Comparison of ENCODE assay signal across 10 cellular contexts in the genomic region with DNA sequence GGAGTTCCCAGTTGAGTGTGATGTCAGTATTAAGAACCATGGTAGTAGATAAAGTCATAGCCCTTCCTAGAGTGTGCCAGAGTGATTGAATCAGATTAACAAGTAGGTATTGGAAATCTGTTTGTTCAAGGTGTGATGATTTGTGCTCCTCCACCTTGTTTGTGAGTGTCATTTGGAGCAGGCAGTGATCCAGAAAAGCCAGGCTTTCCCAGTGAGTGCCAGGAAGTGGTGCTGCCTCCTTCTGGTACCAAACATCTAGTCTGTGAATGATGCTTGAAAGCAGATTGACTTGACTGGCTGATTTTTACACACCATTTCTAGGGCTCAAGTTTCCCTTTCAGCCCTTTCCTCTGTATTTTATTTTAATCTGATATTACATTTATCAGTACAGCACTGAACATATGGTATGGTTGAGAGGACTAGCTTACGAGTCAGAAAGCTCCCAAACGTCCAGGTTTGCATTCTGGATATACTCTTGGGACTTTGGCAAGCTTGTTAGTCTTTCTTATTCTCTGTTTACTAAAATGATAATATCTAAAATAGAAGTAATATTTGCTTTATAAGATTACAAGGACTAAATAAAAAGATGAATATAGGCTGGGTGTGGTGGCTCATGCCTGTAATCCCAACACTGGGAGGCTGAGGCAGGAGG.
A peak's percentile ranks its signal among the peaks of the same experiment; 100 is the strongest.
DNase-seq lines count a peak whose midpoint lies in the region; ATAC-seq and TF ChIP-seq lines count a peak whose summit lies in the region.
"Had no signal": no experiment of that assay in that cellular context is flagged by ENCODE, and none has a peak within 500 bp of the region (broad histone marks: within the 10 kb centered on the region; RNA-seq: fewer than 3 reads in every experiment).

No MANE protein-coding gene starts in this region.

- CTCF ChIA-PET in activated CD8-positive, alpha-beta T cell treated with anti-CD3 and anti-CD28 coated beads for 36 hours (lab: Charles Lee) = interaction anchor here (0.9 to 1.5 kb wide), 4 partner anchors 10 to 800 kb away, joined by 3 to 5 read pairs (median 4); no protein-coding TSS in a partner anchor

- H3K4me2 ChIP-seq in hepatocyte = no peak overlapping the region

- no peaks in the 10 kb centered on the region for H3K9me3 ChIP-seq in hepatocyte (ENCODE audit: low read depth)
- H3K9me3 ChIP-seq in colonic mucosa = no peaks in the 10 kb centered on the region

- no peaks in the 10 kb centered on the region for H3K9me2 ChIP-seq in hepatocyte (replicated peaks; ENCODE audit: insufficient read depth)

- intact Hi-C loops in activated CD8-positive, alpha-beta T cell treated with anti-CD3 and anti-CD28 coated beads for 36 hours (cut with micrococcal nuclease) = no loop called here
- intact Hi-C loops in colonic mucosa (cut with DNase I) = no loop called here

- no peaks in the 10 kb centered on the region for H3K9me3 Mint-ChIP-seq in activated CD8-positive, alpha-beta T cell treated with anti-CD3 and anti-CD28 coated beads for 36 hours

- no peaks in the 10 kb centered on the region for H3K4me1 Mint-ChIP-seq in activated CD8-positive, alpha-beta T cell treated with anti-CD3 and anti-CD28 coated beads for 36 hours (ENCODE audit: low read depth)

- H3K27ac ChIP-seq in hepatocyte (no peak overlapping the region), colonic mucosa (no peak overlapping the region)
- H3K27ac ChIP-seq: skin epidermis had no signal

- POLR2A ChIA-PET in activated CD8-positive, alpha-beta T cell treated with anti-CD3 and anti-CD28 coated beads for 36 hours (lab: Charles Lee) = no interaction called here

- H3K27me3 Mint-ChIP-seq in activated CD8-positive, alpha-beta T cell treated with anti-CD3 and anti-CD28 coated beads for 36 hours = no peaks in the 10 kb centered on the region

- DNase-seq in ACHN (peak; percentile 2), hepatocyte (ENCODE audit: low spot score) (no peak), AG08396 (ENCODE audit: low spot score) (no peak), colonic mucosa (no peak)
- DNase-seq in activated CD8-positive, alpha-beta T cell treated with anti-CD3 and anti-CD28 coated beads for 36 hours = no peak
- DNase-seq: activated CD4-positive, alpha-beta T cell treated with anti-CD3 and anti-CD28 coated beads, Interleukin-2, amount 50 U/mL, for 1 hour had no signal

- WGBS in hepatocyte (ENCODE audit: low lambda C conversion rate, missing lambda C conversion rate) = 76% methylated on average over 2 of the region's 2 CpGs

- in situ Hi-C loops in ACHN (cut with HindIII; ENCODE audit: low pct_ligation_motif_present, low pct_unique_long_range_greater_than_20kb, low sequenced_read_pairs) = no loop called here

- H4K20me1 ChIP-seq in hepatocyte (ENCODE audit: insufficient read depth, poor library complexity, severe bottlenecking) = no peaks in the 10 kb centered on the region

- H3K4me3 Mint-ChIP-seq in activated CD8-positive, alpha-beta T cell treated with anti-CD3 and anti-CD28 coated beads for 36 hours = no peak overlapping the region

- H3K4me1 ChIP-seq in hepatocyte (ENCODE audit: insufficient read depth) (no peaks in the 10 kb centered on the region), colonic mucosa (no peaks in the 10 kb centered on the region)

- H3K79me2 ChIP-seq in hepatocyte = no peaks in the 10 kb centered on the region

- H3K36me3 ChIP-seq in hepatocyte (replicated peaks; ENCODE audit: insufficient read depth, low read depth) = no peaks in the 10 kb centered on the region
- H3K36me3 ChIP-seq in colonic mucosa = no peaks in the 10 kb centered on the region

- H3K27ac Mint-ChIP-seq in activated CD8-positive, alpha-beta T cell treated with anti-CD3 and anti-CD28 coated beads for 36 hours = no peak overlapping the region

- H3K4me3 ChIP-seq in hepatocyte (no peak overlapping the region), colonic mucosa (no peak overlapping the region)
- H3K4me3 ChIP-seq: skin epidermis had no signal

- no peak overlapping the region for H3K9ac ChIP-seq in colonic mucosa (ENCODE audit: low read depth in 2 of 2, low read length in 2 of 2)

- H3K27me3 ChIP-seq in hepatocyte = no peaks in the 10 kb centered on the region
- no peaks in the 10 kb centered on the region for H3K27me3 ChIP-seq in colonic mucosa

- peak; percentile 21; the same call in 1 of the 3 replicates for ATAC-seq in SK-N-SH treated with all-trans-retinoic acid at 6 μM for 48 hours
- no peak for ATAC-seq in activated CD8-positive, alpha-beta T cell treated with anti-CD3 and anti-CD28 coated beads for 36 hours
- no peak for ATAC-seq in GM21717 (IDR thresholded peaks at IDR 0.05; ENCODE audit: unreplicated experiment)

- H2AFZ ChIP-seq in hepatocyte = no peak overlapping the region

- H3K36me3 Mint-ChIP-seq in activated CD8-positive, alpha-beta T cell treated with anti-CD3 and anti-CD28 coated beads for 36 hours (ENCODE audit: low read depth) = no peaks in the 10 kb centered on the region

- TF ChIP-seq CTCF in GM12872 (IDR thresholded peaks at IDR 0.05; ENCODE audit: insufficient read depth, low read depth, low read length) = peak; percentile 22; the same call in 1 of the 3 replicates
- peak; percentile 29 for TF ChIP-seq CTCF in hepatocyte (IDR thresholded peaks at IDR 0.05; ENCODE audit: poor library complexity)
- TF ChIP-seq CTCF in activated CD8-positive, alpha-beta T cell treated with anti-CD3 and anti-CD28 coated beads for 36 hours (IDR thresholded peaks at IDR 0.05) = no peak
- TF ChIP-seq CTCF in colonic mucosa (IDR thresholded peaks at IDR 0.05) = no peak

TF ChIP-seq in SK-N-SH treated with all-trans-retinoic acid at 6 μM for 48 hours, 23 proteins besides CTCF, POLR2A, EP300 and RAD21 (continues in another document):
- no peak for TF ChIP-seq CSDC2 (CRISPR knock-in tag; IDR thresholded peaks at IDR 0.05)
- TF ChIP-seq ISL1 (CRISPR knock-in tag; IDR thresholded peaks at IDR 0.05) = no peak
- no peak for TF ChIP-seq OSR1 (CRISPR knock-in tag; IDR thresholded peaks at IDR 0.05)
- TF ChIP-seq, protein P1, sequence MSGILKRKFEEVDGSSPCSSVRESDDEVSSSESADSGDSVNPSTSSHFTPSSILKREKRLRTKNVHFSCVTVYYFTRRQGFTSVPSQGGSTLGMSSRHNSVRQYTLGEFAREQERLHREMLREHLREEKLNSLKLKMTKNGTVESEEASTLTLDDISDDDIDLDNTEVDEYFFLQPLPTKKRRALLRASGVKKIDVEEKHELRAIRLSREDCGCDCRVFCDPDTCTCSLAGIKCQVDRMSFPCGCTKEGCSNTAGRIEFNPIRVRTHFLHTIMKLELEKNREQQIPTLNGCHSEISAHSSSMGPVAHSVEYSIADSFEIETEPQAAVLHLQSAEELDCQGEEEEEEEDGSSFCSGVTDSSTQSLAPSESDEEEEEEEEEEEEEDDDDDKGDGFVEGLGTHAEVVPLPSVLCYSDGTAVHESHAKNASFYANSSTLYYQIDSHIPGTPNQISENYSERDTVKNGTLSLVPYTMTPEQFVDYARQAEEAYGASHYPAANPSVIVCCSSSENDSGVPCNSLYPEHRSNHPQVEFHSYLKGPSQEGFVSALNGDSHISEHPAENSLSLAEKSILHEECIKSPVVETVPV (CRISPR knock-in tag; IDR thresholded peaks at IDR 0.05) = no peak
- TF ChIP-seq GLIS3 (CRISPR knock-in tag; IDR thresholded peaks at IDR 0.05) = no peak
- no peak for TF ChIP-seq POU6F1 (CRISPR knock-in tag; IDR thresholded peaks at IDR 0.05; ENCODE audit: borderline replicate concordance, low read depth)
- no peak for TF ChIP-seq SNAI2 (CRISPR knock-in tag; IDR thresholded peaks at IDR 0.05)
- TF ChIP-seq TOX (CRISPR knock-in tag; IDR thresholded peaks at IDR 0.05; ENCODE audit: borderline replicate concordance) = no peak
- no peak for TF ChIP-seq ESRRG (CRISPR knock-in tag; IDR thresholded peaks at IDR 0.05)
- no peak for TF ChIP-seq PATZ1 (CRISPR knock-in tag; IDR thresholded peaks at IDR 0.05; ENCODE audit: borderline replicate concordance)
- TF ChIP-seq TCF4 (CRISPR knock-in tag; IDR thresholded peaks at IDR 0.05; ENCODE audit: borderline replicate concordance) = no peak
- TF ChIP-seq ZNF70 (CRISPR knock-in tag; IDR thresholded peaks at IDR 0.05) = no peak
- TF ChIP-seq ZNF8 (CRISPR knock-in tag; IDR thresholded peaks at IDR 0.05) = no peak
- TF ChIP-seq ZC3H10 (CRISPR knock-in tag; IDR thresholded peaks at IDR 0.05) = no peak
- no peak for TF ChIP-seq PPARA (CRISPR knock-in tag; IDR thresholded peaks at IDR 0.05; ENCODE audit: borderline replicate concordance)
- TF ChIP-seq ZNF565 (CRISPR knock-in tag; conservative IDR thresholded peaks at IDR 0.05; ENCODE audit: low read depth) = no peak

Comparison
In these comparisons a context has a peak if more than half of its experiments do, and no peak if none do; other contexts are left out.
1. CTCF ChIP-seq: peak in GM12872 (single experiment) and hepatocyte (single experiment); none in activated CD8-positive, alpha-beta T cell treated with anti-CD3 and anti-CD28 coated beads for 36 hours (single experiment) and colonic mucosa (single experiment).